ENCODE assay signal across 9 cellular contexts in genomic region chrX:78199851-78200250, GRCh38.
A peak's percentile ranks its signal among the peaks of the same experiment; 100 is the strongest.
DNase-seq lines count a peak whose midpoint lies in the region; ATAC-seq and TF ChIP-seq lines count a peak whose summit lies in the region.
"Had no signal": no experiment of that assay in that cellular context is flagged by ENCODE, and none has a peak within 500 bp of the region (broad histone marks: within the 10 kb centered on the region; RNA-seq: fewer than 3 reads in every experiment).

No MANE protein-coding gene starts in this region.

- peak; percentile 59 for ATAC-seq in HG03135 (IDR thresholded peaks at IDR 0.05; ENCODE audit: unreplicated experiment)
- no peak for ATAC-seq in HG03571 (IDR thresholded peaks at IDR 0.05; ENCODE audit: unreplicated experiment)

- H3K4me3 Mint-ChIP-seq in neural crest cell: no peak overlapping the region

- no peak overlapping the region for H3K4me3 ChIP-seq in adipocyte (ENCODE audit: low read length)
- H3K4me3 ChIP-seq: skin epidermis had no signal

- DNase-seq in G401 (ENCODE audit: low spot score) (peak; percentile 0), adipocyte (ENCODE audit: low read depth) (peak; percentile 9), neural crest cell (ENCODE audit: low read depth, low spot score) (no peak), T1000 (lab: John Stamatoyannopoulos, UW) (no peak), NCI-H146 (lab: John Stamatoyannopoulos, UW) (no peak)

- peaks cover 3% of the 10 kb centered on the region for H3K9me3 Mint-ChIP-seq in neural crest cell

- H3K4me1 Mint-ChIP-seq in neural crest cell: no peaks in the 10 kb centered on the region

- H3K4me1 ChIP-seq in adipocyte (ENCODE audit: control insufficient read depth, insufficient read depth, low read length): no peaks in the 10 kb centered on the region

- H3K27ac ChIP-seq in 22Rv1: no peak overlapping the region
- H3K27ac ChIP-seq: skin epidermis had no signal

- H3K36me3 Mint-ChIP-seq in neural crest cell (ENCODE audit: low read depth): no peaks in the 10 kb centered on the region

- H3K27me3 ChIP-seq in adipocyte (replicated peaks; ENCODE audit: control insufficient read depth, insufficient read depth, low read length): no peaks in the 10 kb centered on the region

- TF ChIP-seq CTCF in 22Rv1 (IDR thresholded peaks at IDR 0.05) (peak; percentile 36; the same call in 1 of the 2 replicates), neural crest cell (conservative IDR thresholded peaks at IDR 0.05) (peak; percentile 47)

- no peak overlapping the region for H3K27ac Mint-ChIP-seq in neural crest cell (ENCODE audit: unreplicated experiment)

- H3K27me3 Mint-ChIP-seq in neural crest cell (ENCODE audit: low read depth): no peaks in the 10 kb centered on the region

- no peaks in the 10 kb centered on the region for H3K36me3 ChIP-seq in adipocyte (ENCODE audit: control insufficient read depth, insufficient read depth, low read length, severe bottlenecking)

- in situ Hi-C loops in G401 (cut with HindIII; ENCODE audit: low sequenced_read_pairs): no loop called here

- H3K9ac ChIP-seq in adipocyte (ENCODE audit: low read length): no peak overlapping the region

- no peaks in the 10 kb centered on the region for H3K9me3 ChIP-seq in adipocyte (ENCODE audit: control insufficient read depth, low read length)

Comparison
In these comparisons a context has a peak if more than half of its experiments do, and no peak if none do; other contexts are left out.
1. DNase-seq: peak in G401 (single experiment) and adipocyte (single experiment); none in neural crest cell (single experiment), T1000 (single experiment) and NCI-H146 (single experiment).